11 cellular contexts compared by ENCODE assay signal in genomic region chr9:14908221-14909206, GRCh38. TPM values are rescaled to one million over a fixed set of nuclear protein-coding genes. Genes with fewer than 3 reads are reported as not detected.
A peak's percentile ranks its signal among the peaks of the same experiment; 100 is the strongest.
DNase-seq lines count a peak whose midpoint lies in the region; ATAC-seq, FAIRE-seq and TF ChIP-seq lines count a peak whose summit lies in the region.
"Had no signal": no experiment of that assay in that cellular context is flagged by ENCODE, and none has a peak within 500 bp of the region (broad histone marks: within the 10 kb centered on the region; RNA-seq: fewer than 3 reads in every experiment).

No MANE protein-coding gene starts in this region.

- H3K18ac ChIP-seq in H1 (ENCODE audit: extremely low read depth, low read length) = peak overlapping the region; percentile 39; the same call in 1 of the 2 replicates

- no peaks in the 10 kb centered on the region for H3K36me3 ChIP-seq in H1 (ENCODE audit: control insufficient read depth in 2 of 4, insufficient read depth in 4 of 4, low read length in 3 of 4)
- no peaks in the 10 kb centered on the region for H3K36me3 ChIP-seq in ovary

- H2BK5ac ChIP-seq in H1 (ENCODE audit: low read depth, low read length) = no peak overlapping the region

- no peak overlapping the region for H3K4ac ChIP-seq in H1 (replicated peaks; ENCODE audit: insufficient read length, low read depth, low read length)

- TF ChIP-seq POLR2A in GM18505 (IDR thresholded peaks at IDR 0.05; ENCODE audit: borderline replicate concordance, extremely low read depth, insufficient read depth, insufficient read length) (no peak), H1 (IDR thresholded peaks at IDR 0.05; ENCODE audit: control extremely low read depth in 1 of 2, low read depth in 2 of 2, low read length in 2 of 2) (no peak), ovary (IDR thresholded peaks at IDR 0.05) (no peak)

- H2BK120ac ChIP-seq in H1 (replicated peaks; ENCODE audit: low read depth, low read length) = no peak overlapping the region

- no peak overlapping the region for H2AK5ac ChIP-seq in H1 (ENCODE audit: low read depth, low read length)

- H3K9ac ChIP-seq in H1 (replicated peaks in 1 of 4; ENCODE audit: extremely low read depth in 1 of 4, low read depth in 3 of 4, low read length in 3 of 4) = no peak overlapping the region

- FAIRE-seq in H1 (lab: Jason Lieb, UNC) = peak; percentile 19

- H3K23me2 ChIP-seq in H1 (ENCODE audit: low read depth, low read length) = peaks cover 4% of the 10 kb centered on the region

- TF ChIP-seq EP300 in H1 (IDR thresholded peaks at IDR 0.05; ENCODE audit: borderline replicate concordance in 1 of 2, low read depth in 2 of 2, low read length in 2 of 2) (no peak), ovary (IDR thresholded peaks at IDR 0.05) (no peak)

- H3K9me3 ChIP-seq in H1 (ENCODE audit: insufficient read depth in 2 of 2, low read depth in 1 of 2, low read length in 1 of 2) = no peaks in the 10 kb centered on the region
- no peaks in the 10 kb centered on the region for H3K9me3 ChIP-seq in ovary

- H4K20me1 ChIP-seq in H1 (replicated peaks in 1 of 2; ENCODE audit: control insufficient read depth in 1 of 2, insufficient read depth in 2 of 2, low read length in 2 of 2) = no peaks in the 10 kb centered on the region

- H3K23ac ChIP-seq in H1 (ENCODE audit: insufficient read length) = no peak overlapping the region

- TF ChIP-seq RAD21 in H1 (IDR thresholded peaks at IDR 0.05 in 1 of 2, conservative IDR thresholded peaks at IDR 0.05 in 1 of 2; ENCODE audit: low read depth in 2 of 2, low read length in 2 of 2) = no peak

- no peak overlapping the region for H2AFZ ChIP-seq in H1 (ENCODE audit: low read length)

- H4K91ac ChIP-seq in H1 (replicated peaks; ENCODE audit: insufficient read length, low read length) = no peak overlapping the region

- DNase-seq in H1 (ENCODE audit: low read depth in 1 of 2, low spot score in 2 of 2) = no peak
- no peak for DNase-seq in ovary
- DNase-seq in NCI-H524 treated with DMSO at 0.1 percent for 48 hours (lab: John Stamatoyannopoulos, UW) = no peak
- DNase-seq in pons (ENCODE audit: low spot score) = no peak
- no peak for DNase-seq in dedifferentiated amniotic fluid mesenchymal stem cell (ENCODE audit: extremely low spot score)
- DNase-seq in NCI-H187 treated with DMSO at 0.1 percent for 48 hours (lab: John Stamatoyannopoulos, UW) = no peak
- DNase-seq: occipital lobe, T-helper 9 cell had no signal

- 0 out of 2 replicates have a peak overlapping the region, but pooled peaks have one; percentile 5 for H2BK12ac ChIP-seq in H1 (ENCODE audit: low read depth, low read length)

- ATAC-seq in GM18505 (IDR thresholded peaks at IDR 0.05; ENCODE audit: unreplicated experiment) = peak; percentile 66
- ATAC-seq in HG03097 (IDR thresholded peaks at IDR 0.05; ENCODE audit: low FRiP score, unreplicated experiment) = peak; percentile 47

- no peak overlapping the region for H3K56ac ChIP-seq in H1 (replicated peaks; ENCODE audit: insufficient read length, low read depth, low read length)

- H3K79me1 ChIP-seq in H1 (ENCODE audit: low read depth, low read length) = no peaks in the 10 kb centered on the region

- H3K79me2 ChIP-seq in H1 (ENCODE audit: control insufficient read depth in 1 of 2, insufficient read depth in 2 of 2, low read length in 2 of 2) = no peaks in the 10 kb centered on the region

- no peak overlapping the region for H4K5ac ChIP-seq in H1 (ENCODE audit: insufficient read length, low read depth, low read length)

- no peak overlapping the region for H3K27ac ChIP-seq in H1 (ENCODE audit: low read depth, low read length)
- H3K27ac ChIP-seq in ovary = no peak overlapping the region

- WGBS in H1 (ENCODE audit: extremely low coverage in 1 of 2, insufficient coverage in 1 of 2, insufficient read length in 1 of 2, insufficient replicate concordance in 2 of 2, low coverage in 1 of 2, low lambda C conversion rate in 2 of 2, missing lambda C conversion rate in 1 of 2), 2 experiments = 65% methylated on average over 5 of the region's 5 CpGs; no CpG with 5 or more reads in 1 of the 2 experiments
- 36 to 46% (median 45%) methylated on average over 5 of the region's 5 CpGs for WGBS in ovary, 3 donors

- H2BK20ac ChIP-seq in H1 (ENCODE audit: low read length) = no peak overlapping the region

- CTCF ChIA-PET in H1 (lab: Charles Lee; ENCODE audit: partially characterized antibody) = interaction anchor here (0.5 to 2.1 kb wide), 7 partner anchors 9 to 91 kb away, joined by 3 to 6 read pairs (median 3); no protein-coding TSS in a partner anchor

- H3K4me3 ChIP-seq in H1 (ENCODE audit: extremely low read depth in 1 of 4, insufficient read depth in 2 of 4, low read depth in 3 of 4, low read length in 4 of 4) (peak overlapping the region in 1 of 4 experiments; percentile 47; a peak in 2 of 8 replicates), ovary (peak overlapping the region; percentile 43)

- no peak overlapping the region for H4K8ac ChIP-seq in H1 (ENCODE audit: extremely low read depth, insufficient read depth, low read length)

- TF ChIP-seq CTCF in H1 (IDR thresholded peaks at IDR 0.05; ENCODE audit: control extremely low read depth in 1 of 3, insufficient read depth in 1 of 3, low read depth in 1 of 3, low read length in 3 of 3) (no peak), ovary (IDR thresholded peaks at IDR 0.05) (no peak)

- intact Hi-C loops in ovary (cut with DNase I) = no loop called here

- no peak overlapping the region for H3K14ac ChIP-seq in H1 (ENCODE audit: insufficient read length)

- H3K4me1 ChIP-seq in H1 (replicated peaks in 1 of 4; ENCODE audit: control insufficient read depth in 3 of 4, insufficient read depth in 4 of 4, low read length in 3 of 4) (peaks cover 8 to 30% (median 22%) of the 10 kb centered on the region in 4 experiments), ovary (ENCODE audit: insufficient read depth) (no peaks in the 10 kb centered on the region)

- H2BK15ac ChIP-seq in H1 (ENCODE audit: low read length) = no peak overlapping the region

- H3K27me3 ChIP-seq in H1 (replicated peaks in 1 of 4; ENCODE audit: control insufficient read depth in 3 of 4, extremely low read depth in 1 of 4, insufficient read depth in 3 of 4, low read length in 3 of 4) (no peaks in the 10 kb centered on the region), ovary (no peaks in the 10 kb centered on the region)

- POLR2A ChIA-PET in H1 (lab: Charles Lee; ENCODE audit: partially characterized antibody) = interaction anchor here (1.3 to 1.5 kb wide), 2 partner anchors 13 to 27 kb away, joined by 3 read pairs; no protein-coding TSS in a partner anchor

- H3K4me2 ChIP-seq in H1 (ENCODE audit: insufficient read depth in 1 of 2, low read depth in 2 of 2, low read length in 2 of 2) = peak overlapping the region; percentile 67 to 94

TF ChIP-seq in H1, 55 proteins besides CTCF, POLR2A, EP300 and RAD21:
- TF ChIP-seq GTF2F1 (IDR thresholded peaks at IDR 0.05; ENCODE audit: borderline replicate concordance, low read depth, low read length) = no peak
- no peak for TF ChIP-seq SRF (IDR thresholded peaks at IDR 0.05; ENCODE audit: low read depth, low read length)
- TF ChIP-seq ASH2L (IDR thresholded peaks at IDR 0.05; ENCODE audit: low read length) = no peak
- no peak for TF ChIP-seq GABPA (IDR thresholded peaks at IDR 0.05; ENCODE audit: borderline replicate concordance, insufficient read depth, low read length)
TF ChIP-seq in H1: peak in this region for 0.

RNA-seq across cellular contexts. Expression of gene FREM1, which starts 1.7 kb away (rescaled TPM):
- total RNA-seq in H1 (2021; fragmentation: NEBNext Ultra II Directional; extraction: Animal tissue kit (Norgen Biotek cat#: 25700)) = 2.6 TPM in 2 replicates
- polyA plus RNA-seq in H1 (2011; rRNA removed) (2.3 and 3.1 TPM in 2 replicates), ovary (1 to 10 TPM in 1 of 2 donors, under 1 TPM in 1; 0.79 to 9.2 TPM)
- 2.6 TPM for polyA plus RNA-seq in H1 (2011; cell fraction: cytosol; rRNA removed)
- 9.3 TPM for polyA plus RNA-seq in H1 (2011; cell fraction: nucleus; rRNA removed)
- polyA plus RNA-seq in H1 (2012, experiment 1 of 2) = 1.6 to 2.3 TPM (median 2.0 TPM) in 4 replicates
- polyA plus RNA-seq in H1 (2012, experiment 2 of 2) = 0.18 TPM
- polyA plus RNA-seq in H1 (2013, experiment 1 of 2) = 2.1 TPM
- polyA plus RNA-seq in H1 (2013, experiment 2 of 2) = 1.8 TPM
- polyA minus RNA-seq in H1 (2011; rRNA and poly(A)+ RNA removed) = 13.2 and 15.1 TPM in 2 replicates
- polyA minus RNA-seq in H1 (2011; cell fraction: cytosol; rRNA and poly(A)+ RNA removed) = 3.2 TPM
- 20.8 TPM for polyA minus RNA-seq in H1 (2011; cell fraction: nucleus; rRNA and poly(A)+ RNA removed)
- 1 to 10 TPM in 5 of 7 donors, under 1 TPM in 2; 0.61 to 6.9 (median 2.8) TPM for total RNA-seq in ovary
- total RNA-seq: activated T-helper 1 cell treated with anti-CD3 and anti-CD28 coated beads, Interleukin-12 subunit alpha, Interleukin-12 subunit beta, Interleukin-2, Interleukin-4 antibody, amounts not matched to agents 30 ng/mL and 10 ng/mL and 1 ng/mL, durations not matched to agents 14 hours and 24 hours and 36 hours had no signal
